Comparison of ENCODE assay signal across 1 cellular context in the genomic region with DNA sequence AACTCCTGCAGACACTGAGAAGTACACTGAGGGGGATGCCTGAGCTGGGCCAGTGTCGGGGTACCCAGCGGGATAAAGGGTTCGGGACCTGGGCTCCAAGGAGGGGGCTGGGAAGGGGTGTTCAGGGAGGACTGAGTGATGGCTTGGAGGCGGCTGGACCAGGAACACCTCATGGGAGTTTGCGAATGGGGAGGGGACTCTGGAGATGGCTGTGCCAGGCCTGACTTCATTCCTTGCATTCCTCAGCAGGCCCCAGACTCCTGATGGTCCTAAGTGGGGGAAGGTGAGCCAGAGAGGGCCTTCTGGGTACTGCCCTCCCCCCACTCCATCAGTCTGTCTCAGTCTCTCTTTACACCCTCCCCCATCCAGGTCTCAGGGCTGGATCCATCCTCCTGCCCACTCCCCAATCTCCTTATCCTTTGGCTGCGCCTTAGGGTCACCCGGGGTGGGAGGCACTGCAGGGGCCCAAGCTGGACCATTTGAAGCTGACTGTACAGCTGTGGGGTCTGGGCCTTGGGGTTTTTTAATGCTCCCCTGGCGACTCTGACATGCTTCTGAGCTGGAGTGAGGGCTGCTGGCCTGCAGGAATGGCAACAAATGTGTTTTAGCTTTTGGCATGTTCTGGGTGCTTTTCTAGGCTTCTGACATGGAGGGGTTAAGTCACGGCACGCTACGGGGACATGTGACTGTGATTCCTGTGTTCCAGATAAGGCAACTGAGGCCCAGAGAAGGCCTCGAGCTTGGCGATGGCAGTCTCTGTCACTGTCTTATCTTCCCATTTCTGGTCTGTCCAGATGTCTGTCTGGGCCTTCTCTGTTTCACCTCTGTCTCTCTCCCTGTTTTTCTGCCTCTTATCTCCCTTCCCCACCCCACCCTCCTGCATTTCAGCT.
A peak's percentile ranks its signal among the peaks of the same experiment; 100 is the strongest.
TF ChIP-seq lines count a peak whose summit lies in the region.

No MANE protein-coding gene starts in this region.

TF ChIP-seq in K562, 482 proteins besides CTCF, POLR2A, EP300 and RAD21 (continues in another document):
- TF ChIP-seq ARID1B (IDR thresholded peaks at IDR 0.05) (peak; percentile 76), SMAD4 (CRISPR knock-in tag; conservative IDR thresholded peaks at IDR 0.05) (peak; percentile 84), DMBX1 (CRISPR knock-in tag; IDR thresholded peaks at IDR 0.05; ENCODE audit: borderline replicate concordance) (0 out of 2 replicates have a peak, but pooled peaks have one; percentile 17), GABPA (tag; conservative IDR thresholded peaks at IDR 0.05; ENCODE audit: low read depth) (no peak), SREBF2 (CRISPR knock-in tag; IDR thresholded peaks at IDR 0.05) (no peak), ZNF121 (CRISPR knock-in tag; conservative IDR thresholded peaks at IDR 0.05) (no peak), MTA2 (IDR thresholded peaks at IDR 0.05; ENCODE audit: low read depth) (0 out of 2 replicates have a peak, but pooled peaks have one; percentile 36), BHLHE40 (IDR thresholded peaks at IDR 0.05; ENCODE audit: low read length) (peak; percentile 46; the same call in 1 of the 2 replicates), TCF3 (CRISPR knock-in tag; IDR thresholded peaks at IDR 0.05) (peak; percentile 69), NCOR1 (IDR thresholded peaks at IDR 0.05) (peak; percentile 75), TAL1 (IDR thresholded peaks at IDR 0.05) (peak; percentile 66), RFX1 (IDR thresholded peaks at IDR 0.05) (no peak), GATAD2A (IDR thresholded peaks at IDR 0.05) (no peak), EHMT2 (IDR thresholded peaks at IDR 0.05) (0 out of 2 replicates have a peak, but pooled peaks have one; percentile 30), CBFA2T2 (conservative IDR thresholded peaks at IDR 0.05) (peak; percentile 77), SMARCA4 (IDR thresholded peaks at IDR 0.05) (0 out of 2 replicates have a peak, but pooled peaks have one; percentile 18), MECOM (CRISPR knock-in tag; IDR thresholded peaks at IDR 0.05) (peak; percentile 48; the same call in 1 of the 2 replicates), ZBED1 (IDR thresholded peaks at IDR 0.05) (no peak), SMARCA5 (IDR thresholded peaks at IDR 0.05) (no peak), SMAD1 (IDR thresholded peaks at IDR 0.05; ENCODE audit: low read depth, low read length, partially characterized antibody) (no peak), CBFA2T3 (IDR thresholded peaks at IDR 0.05) (peak; percentile 85), DPF2 (IDR thresholded peaks at IDR 0.05) (peak; percentile 26; the same call in 1 of the 2 replicates), CXXC5 (CRISPR knock-in tag; IDR thresholded peaks at IDR 0.05) (0 out of 2 replicates have a peak, but pooled peaks have one; percentile 33), MEF2A (IDR thresholded peaks at IDR 0.05; ENCODE audit: control insufficient read depth, low read depth, low read length) (no peak), NFE2 (IDR thresholded peaks at IDR 0.05; ENCODE audit: low read depth) (no peak), ZBTB1 (CRISPR knock-in tag; IDR thresholded peaks at IDR 0.05; ENCODE audit: borderline replicate concordance, low read depth) (no peak), CBFB (CRISPR knock-in tag; IDR thresholded peaks at IDR 0.05) (no peak), TCFL5 (CRISPR knock-in tag; conservative IDR thresholded peaks at IDR 0.05) (no peak), CTBP1 (IDR thresholded peaks at IDR 0.05; ENCODE audit: borderline replicate concordance) (peak; percentile 30; the same call in 1 of the 2 replicates), BCOR (IDR thresholded peaks at IDR 0.05) (no peak), CCNT2 (IDR thresholded peaks at IDR 0.05; ENCODE audit: borderline replicate concordance, extremely low read depth, insufficient read length, low read depth, low read length) (peak; percentile 33), L3MBTL2 (IDR thresholded peaks at IDR 0.05) (peak; percentile 84), GTF2E2 (tag; IDR thresholded peaks at IDR 0.05) (no peak), ZNF347 (CRISPR knock-in tag; IDR thresholded peaks at IDR 0.05; ENCODE audit: low read depth) (no peak), NFATC3 (IDR thresholded peaks at IDR 0.05) (no peak), NR2C1 (IDR thresholded peaks at IDR 0.05) (no peak), NR2C1 (tag; IDR thresholded peaks at IDR 0.05) (no peak)
- TF ChIP-seq, protein P1, sequence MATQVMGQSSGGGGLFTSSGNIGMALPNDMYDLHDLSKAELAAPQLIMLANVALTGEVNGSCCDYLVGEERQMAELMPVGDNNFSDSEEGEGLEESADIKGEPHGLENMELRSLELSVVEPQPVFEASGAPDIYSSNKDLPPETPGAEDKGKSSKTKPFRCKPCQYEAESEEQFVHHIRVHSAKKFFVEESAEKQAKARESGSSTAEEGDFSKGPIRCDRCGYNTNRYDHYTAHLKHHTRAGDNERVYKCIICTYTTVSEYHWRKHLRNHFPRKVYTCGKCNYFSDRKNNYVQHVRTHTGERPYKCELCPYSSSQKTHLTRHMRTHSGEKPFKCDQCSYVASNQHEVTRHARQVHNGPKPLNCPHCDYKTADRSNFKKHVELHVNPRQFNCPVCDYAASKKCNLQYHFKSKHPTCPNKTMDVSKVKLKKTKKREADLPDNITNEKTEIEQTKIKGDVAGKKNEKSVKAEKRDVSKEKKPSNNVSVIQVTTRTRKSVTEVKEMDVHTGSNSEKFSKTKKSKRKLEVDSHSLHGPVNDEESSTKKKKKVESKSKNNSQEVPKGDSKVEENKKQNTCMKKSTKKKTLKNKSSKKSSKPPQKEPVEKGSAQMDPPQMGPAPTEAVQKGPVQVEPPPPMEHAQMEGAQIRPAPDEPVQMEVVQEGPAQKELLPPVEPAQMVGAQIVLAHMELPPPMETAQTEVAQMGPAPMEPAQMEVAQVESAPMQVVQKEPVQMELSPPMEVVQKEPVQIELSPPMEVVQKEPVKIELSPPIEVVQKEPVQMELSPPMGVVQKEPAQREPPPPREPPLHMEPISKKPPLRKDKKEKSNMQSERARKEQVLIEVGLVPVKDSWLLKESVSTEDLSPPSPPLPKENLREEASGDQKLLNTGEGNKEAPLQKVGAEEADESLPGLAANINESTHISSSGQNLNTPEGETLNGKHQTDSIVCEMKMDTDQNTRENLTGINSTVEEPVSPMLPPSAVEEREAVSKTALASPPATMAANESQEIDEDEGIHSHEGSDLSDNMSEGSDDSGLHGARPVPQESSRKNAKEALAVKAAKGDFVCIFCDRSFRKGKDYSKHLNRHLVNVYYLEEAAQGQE (CRISPR knock-in tag; IDR thresholded peaks at IDR 0.05; ENCODE audit: low read depth) = no peak
- TF ChIP-seq, protein P2, sequence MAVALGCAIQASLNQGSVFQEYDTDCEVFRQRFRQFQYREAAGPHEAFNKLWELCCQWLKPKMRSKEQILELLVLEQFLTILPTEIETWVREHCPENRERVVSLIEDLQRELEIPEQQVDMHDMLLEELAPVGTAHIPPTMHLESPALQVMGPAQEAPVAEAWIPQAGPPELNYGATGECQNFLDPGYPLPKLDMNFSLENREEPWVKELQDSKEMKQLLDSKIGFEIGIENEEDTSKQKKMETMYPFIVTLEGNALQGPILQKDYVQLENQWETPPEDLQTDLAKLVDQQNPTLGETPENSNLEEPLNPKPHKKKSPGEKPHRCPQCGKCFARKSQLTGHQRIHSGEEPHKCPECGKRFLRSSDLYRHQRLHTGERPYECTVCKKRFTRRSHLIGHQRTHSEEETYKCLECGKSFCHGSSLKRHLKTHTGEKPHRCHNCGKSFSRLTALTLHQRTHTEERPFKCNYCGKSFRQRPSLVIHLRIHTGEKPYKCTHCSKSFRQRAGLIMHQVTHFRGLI (CRISPR knock-in tag; IDR thresholded peaks at IDR 0.05) = no peak
- TF ChIP-seq, protein P3, sequence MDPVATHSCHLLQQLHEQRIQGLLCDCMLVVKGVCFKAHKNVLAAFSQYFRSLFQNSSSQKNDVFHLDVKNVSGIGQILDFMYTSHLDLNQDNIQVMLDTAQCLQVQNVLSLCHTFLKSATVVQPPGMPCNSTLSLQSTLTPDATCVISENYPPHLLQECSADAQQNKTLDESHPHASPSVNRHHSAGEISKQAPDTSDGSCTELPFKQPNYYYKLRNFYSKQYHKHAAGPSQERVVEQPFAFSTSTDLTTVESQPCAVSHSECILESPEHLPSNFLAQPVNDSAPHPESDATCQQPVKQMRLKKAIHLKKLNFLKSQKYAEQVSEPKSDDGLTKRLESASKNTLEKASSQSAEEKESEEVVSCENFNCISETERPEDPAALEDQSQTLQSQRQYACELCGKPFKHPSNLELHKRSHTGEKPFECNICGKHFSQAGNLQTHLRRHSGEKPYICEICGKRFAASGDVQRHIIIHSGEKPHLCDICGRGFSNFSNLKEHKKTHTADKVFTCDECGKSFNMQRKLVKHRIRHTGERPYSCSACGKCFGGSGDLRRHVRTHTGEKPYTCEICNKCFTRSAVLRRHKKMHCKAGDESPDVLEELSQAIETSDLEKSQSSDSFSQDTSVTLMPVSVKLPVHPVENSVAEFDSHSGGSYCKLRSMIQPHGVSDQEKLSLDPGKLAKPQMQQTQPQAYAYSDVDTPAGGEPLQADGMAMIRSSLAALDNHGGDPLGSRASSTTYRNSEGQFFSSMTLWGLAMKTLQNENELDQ (CRISPR knock-in tag; IDR thresholded peaks at IDR 0.05; ENCODE audit: borderline replicate concordance) = no peak
- TF ChIP-seq, protein P4, sequence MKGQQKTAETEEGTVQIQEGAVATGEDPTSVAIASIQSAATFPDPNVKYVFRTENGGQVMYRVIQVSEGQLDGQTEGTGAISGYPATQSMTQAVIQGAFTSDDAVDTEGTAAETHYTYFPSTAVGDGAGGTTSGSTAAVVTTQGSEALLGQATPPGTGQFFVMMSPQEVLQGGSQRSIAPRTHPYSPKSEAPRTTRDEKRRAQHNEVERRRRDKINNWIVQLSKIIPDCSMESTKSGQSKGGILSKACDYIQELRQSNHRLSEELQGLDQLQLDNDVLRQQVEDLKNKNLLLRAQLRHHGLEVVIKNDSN (CRISPR knock-in tag; IDR thresholded peaks at IDR 0.05) = no peak
- TF ChIP-seq, protein P5, sequence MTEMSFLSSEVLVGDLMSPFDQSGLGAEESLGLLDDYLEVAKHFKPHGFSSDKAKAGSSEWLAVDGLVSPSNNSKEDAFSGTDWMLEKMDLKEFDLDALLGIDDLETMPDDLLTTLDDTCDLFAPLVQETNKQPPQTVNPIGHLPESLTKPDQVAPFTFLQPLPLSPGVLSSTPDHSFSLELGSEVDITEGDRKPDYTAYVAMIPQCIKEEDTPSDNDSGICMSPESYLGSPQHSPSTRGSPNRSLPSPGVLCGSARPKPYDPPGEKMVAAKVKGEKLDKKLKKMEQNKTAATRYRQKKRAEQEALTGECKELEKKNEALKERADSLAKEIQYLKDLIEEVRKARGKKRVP (CRISPR knock-in tag; IDR thresholded peaks at IDR 0.05) = no peak
- TF ChIP-seq, protein P6, sequence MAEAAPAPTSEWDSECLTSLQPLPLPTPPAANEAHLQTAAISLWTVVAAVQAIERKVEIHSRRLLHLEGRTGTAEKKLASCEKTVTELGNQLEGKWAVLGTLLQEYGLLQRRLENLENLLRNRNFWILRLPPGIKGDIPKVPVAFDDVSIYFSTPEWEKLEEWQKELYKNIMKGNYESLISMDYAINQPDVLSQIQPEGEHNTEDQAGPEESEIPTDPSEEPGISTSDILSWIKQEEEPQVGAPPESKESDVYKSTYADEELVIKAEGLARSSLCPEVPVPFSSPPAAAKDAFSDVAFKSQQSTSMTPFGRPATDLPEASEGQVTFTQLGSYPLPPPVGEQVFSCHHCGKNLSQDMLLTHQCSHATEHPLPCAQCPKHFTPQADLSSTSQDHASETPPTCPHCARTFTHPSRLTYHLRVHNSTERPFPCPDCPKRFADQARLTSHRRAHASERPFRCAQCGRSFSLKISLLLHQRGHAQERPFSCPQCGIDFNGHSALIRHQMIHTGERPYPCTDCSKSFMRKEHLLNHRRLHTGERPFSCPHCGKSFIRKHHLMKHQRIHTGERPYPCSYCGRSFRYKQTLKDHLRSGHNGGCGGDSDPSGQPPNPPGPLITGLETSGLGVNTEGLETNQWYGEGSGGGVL (CRISPR knock-in tag; IDR thresholded peaks at IDR 0.05) = no peak
- TF ChIP-seq, protein P7, sequence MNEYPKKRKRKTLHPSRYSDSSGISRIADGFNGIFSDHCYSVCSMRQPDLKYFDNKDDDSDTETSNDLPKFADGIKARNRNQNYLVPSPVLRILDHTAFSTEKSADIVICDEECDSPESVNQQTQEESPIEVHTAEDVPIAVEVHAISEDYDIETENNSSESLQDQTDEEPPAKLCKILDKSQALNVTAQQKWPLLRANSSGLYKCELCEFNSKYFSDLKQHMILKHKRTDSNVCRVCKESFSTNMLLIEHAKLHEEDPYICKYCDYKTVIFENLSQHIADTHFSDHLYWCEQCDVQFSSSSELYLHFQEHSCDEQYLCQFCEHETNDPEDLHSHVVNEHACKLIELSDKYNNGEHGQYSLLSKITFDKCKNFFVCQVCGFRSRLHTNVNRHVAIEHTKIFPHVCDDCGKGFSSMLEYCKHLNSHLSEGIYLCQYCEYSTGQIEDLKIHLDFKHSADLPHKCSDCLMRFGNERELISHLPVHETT (CRISPR knock-in tag; conservative IDR thresholded peaks at IDR 0.05 in 1 of 2, IDR thresholded peaks at IDR 0.05 in 1 of 2) = no peak
